Comparison of ENCODE assay signal across 17 cellular contexts in the genomic region with DNA sequence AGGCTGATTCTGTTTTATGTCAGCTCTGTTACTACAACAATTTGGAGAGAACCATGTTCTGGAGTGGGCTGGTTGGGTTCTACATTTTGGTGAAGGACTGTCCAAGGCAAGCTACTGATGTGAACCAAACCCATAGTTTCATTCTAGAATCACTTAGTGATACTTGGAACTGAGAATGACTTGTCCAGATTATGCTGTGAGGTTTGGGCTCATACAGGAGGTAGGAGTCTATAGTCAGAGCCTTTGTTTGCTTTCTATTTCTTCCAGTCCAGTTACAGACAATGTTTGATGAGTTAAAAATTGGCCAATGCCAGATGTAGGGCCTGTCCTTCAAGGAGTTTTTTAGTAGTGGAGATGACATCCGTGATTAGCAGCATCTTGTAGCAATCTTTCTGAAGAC.
A peak's percentile ranks its signal among the peaks of the same experiment; 100 is the strongest.
DNase-seq lines count a peak whose midpoint lies in the region; ATAC-seq, FAIRE-seq and TF ChIP-seq lines count a peak whose summit lies in the region.
"Had no signal": no experiment of that assay in that cellular context is flagged by ENCODE, and none has a peak within 500 bp of the region (broad histone marks: within the 10 kb centered on the region; RNA-seq: fewer than 3 reads in every experiment).

No MANE protein-coding gene starts in this region.

- no peak for DNase-seq in activated CD8-positive, alpha-beta T cell treated with anti-CD3 and anti-CD28 coated beads for 36 hours
- DNase-seq in activated CD8-positive, alpha-beta T cell treated with anti-CD3 and anti-CD28 coated beads, Interleukin-2, amount 10 ng/mL, durations not matched to agents 7 days and 5 days: no peak
- DNase-seq in trophoblast cell (no peak), NCI-H146 (lab: John Stamatoyannopoulos, UW) (no peak), NCI-H187 treated with DMSO at 0.1 percent for 48 hours (lab: John Stamatoyannopoulos, UW) (no peak)
- DNase-seq: activated CD4-positive, alpha-beta T cell treated with anti-CD3 and anti-CD28 coated beads for 4 hours; activated naive CD4-positive, alpha-beta T cell treated with Interleukin-2 at 50 U/mL for 16 hours; hippocampal formation; NCI-H187; spleen; tibial artery had no signal

- peak; percentile 86 for FAIRE-seq in islet of Langerhans (lab: Jason Lieb, UNC)

- no peak overlapping the region for H2BK120ac ChIP-seq in trophoblast cell (ENCODE audit: insufficient read depth, low read length, poor library complexity)

- no peak overlapping the region for H3K4me2 ChIP-seq in trophoblast cell (ENCODE audit: low read length)

- H3K4me3 Mint-ChIP-seq in activated CD8-positive, alpha-beta T cell treated with anti-CD3 and anti-CD28 coated beads for 36 hours: no peak overlapping the region
- H3K4me3 Mint-ChIP-seq in activated CD8-positive, alpha-beta T cell treated with anti-CD3 and anti-CD28 coated beads, Interleukin-2, amount 10 ng/mL, durations not matched to agents 7 days and 5 days: no peak overlapping the region
- H3K4me3 Mint-ChIP-seq: central memory CD8-positive, alpha-beta T cell had no signal

- no CpG with 5 or more reads among the region's 1 CpG for WGBS in trophoblast cell (ENCODE audit: extremely low coverage, insufficient coverage, insufficient read length)

- H4K12ac ChIP-seq in trophoblast cell (ENCODE audit: low read depth, low read length): no peak overlapping the region

- intact Hi-C loops in activated CD8-positive, alpha-beta T cell treated with anti-CD3 and anti-CD28 coated beads for 36 hours (cut with micrococcal nuclease): no loop called here

- no peak overlapping the region for H4K8ac ChIP-seq in trophoblast cell (ENCODE audit: low read depth, low read length)

- TF ChIP-seq CTCF in activated CD8-positive, alpha-beta T cell treated with anti-CD3 and anti-CD28 coated beads for 36 hours (IDR thresholded peaks at IDR 0.05): no peak

- H3K4me1 ChIP-seq in trophoblast cell (ENCODE audit: control insufficient read depth in 1 of 2, insufficient read depth in 2 of 2, low read length in 2 of 2): peaks cover 0 to 7% of the 10 kb centered on the region in 2 experiments
- H3K4me1 ChIP-seq: spleen had no signal

- no peak overlapping the region for H3K9ac ChIP-seq in trophoblast cell (ENCODE audit: low read length)

- no peak overlapping the region for H3K23ac ChIP-seq in trophoblast cell (ENCODE audit: low read length)

- H4K91ac ChIP-seq in trophoblast cell (ENCODE audit: low read depth, low read length): no peak overlapping the region

- H3K4me3 ChIP-seq in trophoblast cell (ENCODE audit: low read depth, low read length): no peak overlapping the region
- H3K4me3 ChIP-seq: lung, spleen, tibial artery had no signal

- H3K14ac ChIP-seq in trophoblast cell (ENCODE audit: low read length): no peak overlapping the region

- peaks cover 5% of the 10 kb centered on the region for H3K79me1 ChIP-seq in trophoblast cell (ENCODE audit: low read length)

- peak; percentile 22 for ATAC-seq in activated CD8-positive, alpha-beta T cell treated with anti-CD3 and anti-CD28 coated beads for 36 hours
- ATAC-seq in activated CD8-positive, alpha-beta T cell treated with anti-CD3 and anti-CD28 coated beads, Interleukin-2, amount 10 ng/mL, durations not matched to agents 7 days and 5 days: no peak
- ATAC-seq in GM21529 (IDR thresholded peaks at IDR 0.05; ENCODE audit: unreplicated experiment): peak; percentile 65
- peak; percentile 63 for ATAC-seq in HG03108 (IDR thresholded peaks at IDR 0.05; ENCODE audit: unreplicated experiment)
- ATAC-seq: HCT116 had no signal

- H3K4ac ChIP-seq in trophoblast cell (ENCODE audit: low read depth, low read length): no peak overlapping the region

- no peak overlapping the region for H2AFZ ChIP-seq in trophoblast cell (ENCODE audit: insufficient read depth, low read length, poor library complexity)

- H2BK5ac ChIP-seq in trophoblast cell (ENCODE audit: low read depth, low read length, poor library complexity): no peak overlapping the region

- H2BK12ac ChIP-seq in trophoblast cell (ENCODE audit: low read length): no peak overlapping the region

- no peaks in the 10 kb centered on the region for H3K27me3 Mint-ChIP-seq in activated CD8-positive, alpha-beta T cell treated with anti-CD3 and anti-CD28 coated beads for 36 hours
- H3K27me3 Mint-ChIP-seq in activated CD8-positive, alpha-beta T cell treated with anti-CD3 and anti-CD28 coated beads, Interleukin-2, amount 10 ng/mL, durations not matched to agents 7 days and 5 days (ENCODE audit: low read depth): no peaks in the 10 kb centered on the region
- H3K27me3 Mint-ChIP-seq: central memory CD8-positive, alpha-beta T cell had no signal

- POLR2A ChIA-PET in activated CD8-positive, alpha-beta T cell treated with anti-CD3 and anti-CD28 coated beads for 36 hours (lab: Charles Lee): no interaction called here
- POLR2A ChIA-PET in activated CD8-positive, alpha-beta T cell treated with anti-CD3 and anti-CD28 coated beads, Interleukin-2, amount 10 ng/mL, durations not matched to agents 7 days and 5 days (lab: Charles Lee): no interaction called here

- H3K4me1 Mint-ChIP-seq in activated CD8-positive, alpha-beta T cell treated with anti-CD3 and anti-CD28 coated beads for 36 hours (ENCODE audit: low read depth): peaks cover 13% of the 10 kb centered on the region
- H3K4me1 Mint-ChIP-seq in activated CD8-positive, alpha-beta T cell treated with anti-CD3 and anti-CD28 coated beads, Interleukin-2, amount 10 ng/mL, durations not matched to agents 7 days and 5 days (ENCODE audit: low read depth): peaks cover 6% of the 10 kb centered on the region

- no peak overlapping the region for H3K27ac Mint-ChIP-seq in activated CD8-positive, alpha-beta T cell treated with anti-CD3 and anti-CD28 coated beads for 36 hours
- H3K27ac Mint-ChIP-seq in activated CD8-positive, alpha-beta T cell treated with anti-CD3 and anti-CD28 coated beads, Interleukin-2, amount 10 ng/mL, durations not matched to agents 7 days and 5 days: no peak overlapping the region

- no peaks in the 10 kb centered on the region for H3K36me3 Mint-ChIP-seq in activated CD8-positive, alpha-beta T cell treated with anti-CD3 and anti-CD28 coated beads for 36 hours (ENCODE audit: low read depth)
- H3K36me3 Mint-ChIP-seq in activated CD8-positive, alpha-beta T cell treated with anti-CD3 and anti-CD28 coated beads, Interleukin-2, amount 10 ng/mL, durations not matched to agents 7 days and 5 days (ENCODE audit: low read depth): no peaks in the 10 kb centered on the region

- no peaks in the 10 kb centered on the region for H3K27me3 ChIP-seq in trophoblast cell (ENCODE audit: insufficient read depth, low read length)
- H3K27me3 ChIP-seq: spleen, tibial artery had no signal

- no peaks in the 10 kb centered on the region for H3K36me3 ChIP-seq in trophoblast cell (ENCODE audit: control insufficient read depth in 1 of 2, insufficient read depth in 2 of 2, low read length in 2 of 2)

- H3K18ac ChIP-seq in trophoblast cell (ENCODE audit: low read length): no peak overlapping the region

- no peaks in the 10 kb centered on the region for H3K9me3 ChIP-seq in trophoblast cell (ENCODE audit: insufficient read depth, low read depth, low read length)
- H3K9me3 ChIP-seq: spleen, tibial artery had no signal

- no peaks in the 10 kb centered on the region for H3K9me3 Mint-ChIP-seq in activated CD8-positive, alpha-beta T cell treated with anti-CD3 and anti-CD28 coated beads for 36 hours
- H3K9me3 Mint-ChIP-seq in activated CD8-positive, alpha-beta T cell treated with anti-CD3 and anti-CD28 coated beads, Interleukin-2, amount 10 ng/mL, durations not matched to agents 7 days and 5 days (ENCODE audit: insufficient read depth): no peaks in the 10 kb centered on the region
- H3K9me3 Mint-ChIP-seq: central memory CD8-positive, alpha-beta T cell had no signal

- CTCF ChIA-PET in activated CD8-positive, alpha-beta T cell treated with anti-CD3 and anti-CD28 coated beads for 36 hours (lab: Charles Lee): interaction anchor here (1.7 kb wide), 1 partner anchor 9 kb away, joined by 3 read pairs; no protein-coding TSS in a partner anchor
- CTCF ChIA-PET in activated CD8-positive, alpha-beta T cell treated with anti-CD3 and anti-CD28 coated beads, Interleukin-2, amount 10 ng/mL, durations not matched to agents 7 days and 5 days (lab: Charles Lee): no interaction called here

- no peak overlapping the region for H2AK5ac ChIP-seq in trophoblast cell (ENCODE audit: low read length)

- H3K27ac ChIP-seq in trophoblast cell (ENCODE audit: low read depth, low read length): no peak overlapping the region
- H3K27ac ChIP-seq: spleen, tibial artery had no signal

- H3K79me2 ChIP-seq in trophoblast cell (ENCODE audit: control insufficient read depth, insufficient read depth, low read length, poor library complexity): no peaks in the 10 kb centered on the region
